Comparison of ENCODE assay signal across 10 cellular contexts in the genomic region with DNA sequence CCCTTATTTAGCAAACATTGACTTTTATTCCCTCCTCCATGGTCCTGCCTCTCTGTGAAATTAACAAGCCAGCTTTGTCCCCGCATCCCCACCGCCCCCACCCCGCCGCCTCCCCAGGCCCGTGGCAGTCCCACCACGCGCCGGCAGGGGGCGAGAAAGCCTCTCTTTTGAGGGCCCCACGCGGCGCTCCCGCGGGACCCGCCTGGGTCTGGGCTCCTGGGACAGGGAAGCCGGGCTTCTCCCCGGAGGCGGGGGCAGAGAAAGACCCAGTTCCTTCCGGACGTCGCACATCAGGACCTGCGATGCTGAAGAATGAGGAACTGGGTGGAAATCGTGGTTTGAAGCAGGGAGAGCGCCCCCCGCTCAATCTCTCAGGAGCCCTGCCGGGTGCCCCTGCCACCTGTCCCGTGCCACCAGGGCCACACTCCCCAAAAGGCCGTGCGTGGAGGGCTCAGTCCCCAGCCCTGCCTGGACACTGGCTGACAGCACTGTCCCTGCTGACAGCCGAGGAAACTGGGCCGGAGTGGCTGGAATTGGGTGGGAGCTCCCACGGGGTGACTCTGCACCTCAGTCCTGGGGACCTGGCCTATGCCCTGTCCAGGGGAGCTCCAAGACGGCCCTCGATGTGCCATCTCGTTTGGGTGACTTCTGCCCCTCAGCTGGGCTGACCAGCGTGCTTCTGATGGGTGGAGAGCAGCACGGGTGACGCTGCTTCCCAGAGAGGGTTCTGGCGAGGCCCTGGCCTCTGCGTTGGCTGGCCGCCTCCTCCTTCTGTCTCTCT. TPM values are rescaled to one million over a fixed set of nuclear protein-coding genes. Genes with fewer than 3 reads are reported as not detected.
DNase-seq lines count a peak whose midpoint lies in the region; ATAC-seq, FAIRE-seq and TF ChIP-seq lines count a peak whose summit lies in the region.
"Had no signal": no experiment of that assay in that cellular context is flagged by ENCODE, and none has a peak within 500 bp of the region (broad histone marks: within the 10 kb centered on the region; RNA-seq: fewer than 3 reads in every experiment).

No MANE protein-coding gene starts in this region.

- no peak overlapping the region for H3K56ac ChIP-seq in H1 (replicated peaks; ENCODE audit: insufficient read length, low read depth, low read length)

- H3K4me1 ChIP-seq in H1 (replicated peaks in 1 of 4; ENCODE audit: control insufficient read depth in 3 of 4, insufficient read depth in 4 of 4, low read length in 3 of 4): peaks cover 0 to 5% (median 0%) of the 10 kb centered on the region in 4 experiments; a peak in 1 of 7 replicates
- H3K4me1 ChIP-seq in thyroid gland: peaks cover 17 to 21% of the 10 kb centered on the region in 2 donors

- WGBS in H1 (ENCODE audit: extremely low coverage in 1 of 2, insufficient coverage in 1 of 2, insufficient read length in 1 of 2, insufficient replicate concordance in 2 of 2, low coverage in 1 of 2, low lambda C conversion rate in 2 of 2, missing lambda C conversion rate in 1 of 2), 2 experiments: 72% methylated on average over 17 of the region's 41 CpGs; no CpG with 5 or more reads in 1 of the 2 experiments
- WGBS in thyroid gland, 2 donors: 25 to 26% methylated on average over 14 to 36 of the region's 41 CpGs

- H3K23ac ChIP-seq in H1 (ENCODE audit: insufficient read length): no peak overlapping the region

- H3K27me3 ChIP-seq in H1 (replicated peaks in 1 of 4; ENCODE audit: control insufficient read depth in 3 of 4, extremely low read depth in 1 of 4, insufficient read depth in 3 of 4, low read length in 3 of 4) (peaks cover 0 to 4% (median 0%) of the 10 kb centered on the region in 4 experiments; a peak in 3 of 7 replicates), thyroid gland (no peaks in the 10 kb centered on the region)

- no peak overlapping the region for H3K18ac ChIP-seq in H1 (ENCODE audit: extremely low read depth, low read length)

- H3K36me3 ChIP-seq in H1 (ENCODE audit: control insufficient read depth in 2 of 4, insufficient read depth in 4 of 4, low read length in 3 of 4) (no peaks in the 10 kb centered on the region), thyroid gland (no peaks in the 10 kb centered on the region)

- POLR2A ChIA-PET in H1 (lab: Charles Lee; ENCODE audit: partially characterized antibody): no interaction called here

- H3K4me1 Mint-ChIP-seq in activated CD4-positive, alpha-beta T cell treated with anti-CD3 and anti-CD28 coated beads, Interleukin-2, amount 10 ng/mL, durations not matched to agents 24 days and 14 days: no peaks in the 10 kb centered on the region
- peaks cover 9% of the 10 kb centered on the region for H3K4me1 Mint-ChIP-seq in nephron progenitor cell

- H2AK5ac ChIP-seq in H1 (ENCODE audit: low read depth, low read length): no peak overlapping the region

- H3K14ac ChIP-seq in H1 (ENCODE audit: insufficient read length): no peak overlapping the region

- no peak overlapping the region for H2AFZ ChIP-seq in H1 (ENCODE audit: low read length)

- no peak overlapping the region for H3K4ac ChIP-seq in H1 (replicated peaks; ENCODE audit: insufficient read length, low read depth, low read length)

- H3K4me3 ChIP-seq in H1 (ENCODE audit: extremely low read depth in 1 of 4, insufficient read depth in 2 of 4, low read depth in 3 of 4, low read length in 4 of 4) (no peak overlapping the region), thyroid gland (replicated peaks in 1 of 3) (no peak overlapping the region)

- H4K8ac ChIP-seq in H1 (ENCODE audit: extremely low read depth, insufficient read depth, low read length): peak overlapping the region; percentile 62

- no peak overlapping the region; a peak in 1 of 4 replicates for H3K4me2 ChIP-seq in H1 (ENCODE audit: insufficient read depth in 1 of 2, low read depth in 2 of 2, low read length in 2 of 2)

- no peaks in the 10 kb centered on the region for H4K20me1 ChIP-seq in H1 (replicated peaks in 1 of 2; ENCODE audit: control insufficient read depth in 1 of 2, insufficient read depth in 2 of 2, low read length in 2 of 2)

- no peak for ATAC-seq in activated CD4-positive, CD25-positive, alpha-beta regulatory T cell treated with anti-CD3 and anti-CD28 coated beads, Interleukin-2, amount 50 U/mL, for 24 hours

- no peak overlapping the region for H2BK20ac ChIP-seq in H1 (ENCODE audit: low read length)

- no peaks in the 10 kb centered on the region for H3K79me1 ChIP-seq in H1 (ENCODE audit: low read depth, low read length)

- no peaks in the 10 kb centered on the region for H3K36me3 Mint-ChIP-seq in activated CD4-positive, alpha-beta T cell treated with anti-CD3 and anti-CD28 coated beads, Interleukin-2, amount 10 ng/mL, durations not matched to agents 24 days and 14 days (ENCODE audit: low read depth)
- no peaks in the 10 kb centered on the region for H3K36me3 Mint-ChIP-seq in nephron progenitor cell (ENCODE audit: low read depth)

- H4K5ac ChIP-seq in H1 (ENCODE audit: insufficient read length, low read depth, low read length): no peak overlapping the region

- CTCF ChIA-PET in H1 (lab: Charles Lee; ENCODE audit: partially characterized antibody): interaction anchor here (0.9 to 1.3 kb wide), 3 partner anchors 9 to 393 kb away, joined by 3 read pairs; no protein-coding TSS in a partner anchor

- no peaks in the 10 kb centered on the region for H3K79me2 ChIP-seq in H1 (ENCODE audit: control insufficient read depth in 1 of 2, insufficient read depth in 2 of 2, low read length in 2 of 2)

- H3K9me3 Mint-ChIP-seq in activated CD4-positive, alpha-beta T cell treated with anti-CD3 and anti-CD28 coated beads, Interleukin-2, amount 10 ng/mL, durations not matched to agents 24 days and 14 days: peaks cover 7% of the 10 kb centered on the region
- H3K9me3 Mint-ChIP-seq in nephron progenitor cell: peaks cover 60% of the 10 kb centered on the region

- DNase-seq in activated CD4-positive, CD25-positive, alpha-beta regulatory T cell (lab: John Stamatoyannopoulos, UW): peak in 3 of 4 experiments; percentile 14 to 18 (median 15)
- DNase-seq in activated CD4-positive, alpha-beta T cell treated with anti-CD3 and anti-CD28 coated beads, Interleukin-2, amount 10 ng/mL, durations not matched to agents 24 days and 14 days: peak; percentile 83
- DNase-seq in H1 (ENCODE audit: low read depth in 1 of 2, low spot score in 2 of 2) (peak; percentile 2 to 77), nephron progenitor cell (peak; percentile 80), thyroid gland (peak; percentile 74 to 77), GOT3 (lab: John Stamatoyannopoulos, UW) (no peak), EL (no peak)

- TF ChIP-seq EP300 in H1 (IDR thresholded peaks at IDR 0.05; ENCODE audit: borderline replicate concordance in 1 of 2, low read depth in 2 of 2, low read length in 2 of 2): no peak

- no peak overlapping the region for H3K9ac ChIP-seq in H1 (replicated peaks in 1 of 4; ENCODE audit: extremely low read depth in 1 of 4, low read depth in 3 of 4, low read length in 3 of 4)

- intact Hi-C loops in activated CD4-positive, alpha-beta T cell treated with anti-CD3 and anti-CD28 coated beads, Interleukin-2, amount 10 ng/mL, durations not matched to agents 24 days and 14 days (cut with micrococcal nuclease): loop anchor here (10.0 kb wide), 1 partner anchor 412 kb away; no protein-coding TSS in a partner anchor
- intact Hi-C loops in thyroid gland (cut with DNase I): loop anchor here (5.0 kb wide), 2 partner anchors 395 to 410 kb away; no protein-coding TSS in a partner anchor

- no peak overlapping the region for H2BK15ac ChIP-seq in H1 (ENCODE audit: low read length)

- H3K23me2 ChIP-seq in H1 (ENCODE audit: low read depth, low read length): no peaks in the 10 kb centered on the region

- H3K27ac ChIP-seq in H1 (ENCODE audit: low read depth, low read length) (no peak overlapping the region), thyroid gland (no peak overlapping the region)

- no peak overlapping the region for H3K27ac Mint-ChIP-seq in activated CD4-positive, alpha-beta T cell treated with anti-CD3 and anti-CD28 coated beads, Interleukin-2, amount 10 ng/mL, durations not matched to agents 24 days and 14 days
- no peak overlapping the region for H3K27ac Mint-ChIP-seq in nephron progenitor cell

- H2BK5ac ChIP-seq in H1 (ENCODE audit: low read depth, low read length): no peak overlapping the region

- no peak overlapping the region for H2BK120ac ChIP-seq in H1 (replicated peaks; ENCODE audit: low read depth, low read length)

- peaks cover 39 to 84% of the 10 kb centered on the region in 2 experiments for H3K9me3 ChIP-seq in H1 (ENCODE audit: insufficient read depth in 2 of 2, low read depth in 1 of 2, low read length in 1 of 2)
- no peaks in the 10 kb centered on the region for H3K9me3 ChIP-seq in thyroid gland

- H4K91ac ChIP-seq in H1 (replicated peaks; ENCODE audit: insufficient read length, low read length): no peak overlapping the region

- no peak for TF ChIP-seq POLR2A in H1 (IDR thresholded peaks at IDR 0.05; ENCODE audit: control extremely low read depth in 1 of 2, low read depth in 2 of 2, low read length in 2 of 2)
- TF ChIP-seq POLR2A in thyroid gland (IDR thresholded peaks at IDR 0.05): no peak

- FAIRE-seq in H1 (lab: Jason Lieb, UNC): no peak
- FAIRE-seq: G401.6 had no signal

- TF ChIP-seq CTCF in H1 (IDR thresholded peaks at IDR 0.05; ENCODE audit: control extremely low read depth in 1 of 3, insufficient read depth in 1 of 3, low read depth in 1 of 3, low read length in 3 of 3) (peak; percentile 21 to 51 (median 40)), nephron progenitor cell (IDR thresholded peaks at IDR 0.05) (peak; percentile 60), thyroid gland (IDR thresholded peaks at IDR 0.05) (peak; percentile 29 to 93 (median 56))

- no peak overlapping the region for H3K4me3 Mint-ChIP-seq in activated CD4-positive, alpha-beta T cell treated with anti-CD3 and anti-CD28 coated beads, Interleukin-2, amount 10 ng/mL, durations not matched to agents 24 days and 14 days
- H3K4me3 Mint-ChIP-seq in nephron progenitor cell: no peak overlapping the region

- no peak overlapping the region for H2BK12ac ChIP-seq in H1 (ENCODE audit: low read depth, low read length)

- TF ChIP-seq RAD21 in H1 (IDR thresholded peaks at IDR 0.05 in 1 of 2, conservative IDR thresholded peaks at IDR 0.05 in 1 of 2; ENCODE audit: low read depth in 2 of 2, low read length in 2 of 2): peak; percentile 64 to 71

- no peaks in the 10 kb centered on the region for H3K27me3 Mint-ChIP-seq in activated CD4-positive, alpha-beta T cell treated with anti-CD3 and anti-CD28 coated beads, Interleukin-2, amount 10 ng/mL, durations not matched to agents 24 days and 14 days
- peaks cover 43% of the 10 kb centered on the region for H3K27me3 Mint-ChIP-seq in nephron progenitor cell (ENCODE audit: low read depth, poor library complexity)

RNA-seq across cellular contexts. Expression of gene ACTRT2, which starts 8.6 kb away (rescaled TPM):
- total RNA-seq in activated CD4-positive, alpha-beta T cell treated with anti-CD3 and anti-CD28 coated beads, Interleukin-2, amount 10 ng/mL, durations not matched to agents 24 days and 14 days: not detected in 2 replicates
- total RNA-seq in H1 (2021; fragmentation: NEBNext Ultra II Directional; extraction: Animal tissue kit (Norgen Biotek cat#: 25700)): not detected in 2 replicates
- polyA plus RNA-seq in H1 (2011; rRNA removed): not detected in 2 replicates
- not detected for polyA plus RNA-seq in H1 (2011; cell fraction: cytosol; rRNA removed)
- not detected for polyA plus RNA-seq in H1 (2011; cell fraction: nucleus; rRNA removed)
- not detected in 4 replicates for polyA plus RNA-seq in H1 (2012, experiment 1 of 2)
- 0.12 TPM for polyA plus RNA-seq in H1 (2012, experiment 2 of 2)
- polyA plus RNA-seq in H1 (2013, experiment 1 of 2): not detected
- not detected for polyA plus RNA-seq in H1 (2013, experiment 2 of 2)
- polyA minus RNA-seq in H1 (2011; rRNA and poly(A)+ RNA removed): not detected in 2 replicates
- polyA minus RNA-seq in H1 (2011; cell fraction: cytosol; rRNA and poly(A)+ RNA removed): not detected
- polyA minus RNA-seq in H1 (2011; cell fraction: nucleus; rRNA and poly(A)+ RNA removed): not detected
- under 1 TPM in 1 of 4 donors, not detected in 3; 0.67 TPM for total RNA-seq in thyroid gland
- total RNA-seq: activated CD8-positive, alpha-beta memory T cell treated with anti-CD3 and anti-CD28 coated beads for 36 hours had no signal

RNA-seq across cellular contexts. Expression of gene PRDM16, which starts 56.3 kb away (rescaled TPM):
- not detected in 2 replicates for total RNA-seq in activated CD4-positive, alpha-beta T cell treated with anti-CD3 and anti-CD28 coated beads, Interleukin-2, amount 10 ng/mL, durations not matched to agents 24 days and 14 days
- total RNA-seq in H1 (2021; fragmentation: NEBNext Ultra II Directional; extraction: Animal tissue kit (Norgen Biotek cat#: 25700)): 0.43 and 0.46 TPM in 2 replicates
- polyA plus RNA-seq in H1 (2011; rRNA removed): 0.38 and 0.39 TPM in 2 replicates
- 0.54 TPM for polyA plus RNA-seq in H1 (2011; cell fraction: cytosol; rRNA removed)
- 1.1 TPM for polyA plus RNA-seq in H1 (2011; cell fraction: nucleus; rRNA removed)
- polyA plus RNA-seq in H1 (2012, experiment 1 of 2): 0.25 to 0.69 TPM (median 0.53 TPM) in 4 replicates
- 0.14 TPM for polyA plus RNA-seq in H1 (2012, experiment 2 of 2)
- 0.18 TPM for polyA plus RNA-seq in H1 (2013, experiment 1 of 2)
- 0.26 TPM for polyA plus RNA-seq in H1 (2013, experiment 2 of 2)
- polyA minus RNA-seq in H1 (2011; rRNA and poly(A)+ RNA removed): 0.13 and 0.24 TPM in 2 replicates
- 0.15 TPM for polyA minus RNA-seq in H1 (2011; cell fraction: cytosol; rRNA and poly(A)+ RNA removed)
- 1.2 TPM for polyA minus RNA-seq in H1 (2011; cell fraction: nucleus; rRNA and poly(A)+ RNA removed)
- 10 to 100 TPM; 15.7 to 54.3 (median 27.6) TPM for total RNA-seq in thyroid gland
- total RNA-seq: activated CD8-positive, alpha-beta memory T cell treated with anti-CD3 and anti-CD28 coated beads for 36 hours had no signal

Comparison
In these comparisons a context has a peak if more than half of its experiments do, and no peak if none do; other contexts are left out.
1. DNase-seq: peak in activated CD4-positive, CD25-positive, alpha-beta regulatory T cell (3 of 4), activated CD4-positive, alpha-beta T cell treated with anti-CD3 and anti-CD28 coated beads, Interleukin-2, amount 10 ng/mL, durations not matched to agents 24 days and 14 days (single experiment), H1 (2 of 2), nephron progenitor cell (single experiment) and thyroid gland (2 of 2); none in GOT3 (single experiment) and EL (single experiment).
2. RNA of gene PRDM16, which starts 56.3 kb away (total RNA-seq): 15.7 to 54.3 TPM in thyroid gland; 0.43 to 0.46 TPM in H1 and not detected in activated CD4-positive, alpha-beta T cell treated with anti-CD3 and anti-CD28 coated beads, Interleukin-2, amount 10 ng/mL, durations not matched to agents 24 days and 14 days; every median in the first group is over 10 times any median in the second.
3. Peak in every context shown above with its lines, with median percentiles within 50 percentile points of each other: CTCF ChIP-seq.